ENCODE assay signal across 4 cellular contexts in the genomic region with DNA sequence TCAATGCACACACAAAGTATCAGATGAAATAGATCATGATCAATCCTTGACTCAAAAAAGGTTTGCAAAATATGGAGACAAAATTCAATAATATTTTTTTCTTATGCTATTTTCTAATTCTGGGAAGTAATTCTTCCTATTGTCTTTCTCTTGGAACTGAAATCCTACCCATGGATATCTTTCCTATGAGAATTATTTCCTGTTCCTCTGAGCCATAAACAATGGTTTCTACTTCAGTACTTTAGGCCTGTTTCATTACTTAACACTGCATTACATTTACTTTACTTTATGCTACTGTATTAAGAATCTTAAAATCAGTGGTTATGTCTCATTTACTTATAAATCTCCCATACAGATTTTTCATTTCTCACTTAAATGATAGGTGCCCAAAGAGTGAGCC.
"Had no signal": no experiment of that assay in that cellular context is flagged by ENCODE, and none has a peak within 500 bp of the region (broad histone marks: within the 10 kb centered on the region; RNA-seq: fewer than 3 reads in every experiment).

No MANE protein-coding gene starts in this region.

- H2AFZ ChIP-seq: GM23338 had no signal

- H3K4me2 ChIP-seq: GM23338 had no signal

- DNase-seq: H9, HCEC 1CT, IMR-90 had no signal

- H3K27ac Mint-ChIP-seq: GM23338, H9 had no signal

- H3K4me3 ChIP-seq: GM23338 had no signal

- H3K9me3 Mint-ChIP-seq: GM23338, H9 had no signal

- H3K4me3 Mint-ChIP-seq: GM23338, H9 had no signal

- H3K4me1 Mint-ChIP-seq: GM23338, H9 had no signal
